ENCODE assay signal across 1 cellular context in genomic region chr2:215553946-215554345, GRCh38.
TF ChIP-seq lines count a peak whose summit lies in the region.

No MANE protein-coding gene starts in this region.

TF ChIP-seq in Ishikawa, 13 proteins besides CTCF, POLR2A, EP300 and RAD21 (continued from another document):
- TF ChIP-seq, protein P1, sequence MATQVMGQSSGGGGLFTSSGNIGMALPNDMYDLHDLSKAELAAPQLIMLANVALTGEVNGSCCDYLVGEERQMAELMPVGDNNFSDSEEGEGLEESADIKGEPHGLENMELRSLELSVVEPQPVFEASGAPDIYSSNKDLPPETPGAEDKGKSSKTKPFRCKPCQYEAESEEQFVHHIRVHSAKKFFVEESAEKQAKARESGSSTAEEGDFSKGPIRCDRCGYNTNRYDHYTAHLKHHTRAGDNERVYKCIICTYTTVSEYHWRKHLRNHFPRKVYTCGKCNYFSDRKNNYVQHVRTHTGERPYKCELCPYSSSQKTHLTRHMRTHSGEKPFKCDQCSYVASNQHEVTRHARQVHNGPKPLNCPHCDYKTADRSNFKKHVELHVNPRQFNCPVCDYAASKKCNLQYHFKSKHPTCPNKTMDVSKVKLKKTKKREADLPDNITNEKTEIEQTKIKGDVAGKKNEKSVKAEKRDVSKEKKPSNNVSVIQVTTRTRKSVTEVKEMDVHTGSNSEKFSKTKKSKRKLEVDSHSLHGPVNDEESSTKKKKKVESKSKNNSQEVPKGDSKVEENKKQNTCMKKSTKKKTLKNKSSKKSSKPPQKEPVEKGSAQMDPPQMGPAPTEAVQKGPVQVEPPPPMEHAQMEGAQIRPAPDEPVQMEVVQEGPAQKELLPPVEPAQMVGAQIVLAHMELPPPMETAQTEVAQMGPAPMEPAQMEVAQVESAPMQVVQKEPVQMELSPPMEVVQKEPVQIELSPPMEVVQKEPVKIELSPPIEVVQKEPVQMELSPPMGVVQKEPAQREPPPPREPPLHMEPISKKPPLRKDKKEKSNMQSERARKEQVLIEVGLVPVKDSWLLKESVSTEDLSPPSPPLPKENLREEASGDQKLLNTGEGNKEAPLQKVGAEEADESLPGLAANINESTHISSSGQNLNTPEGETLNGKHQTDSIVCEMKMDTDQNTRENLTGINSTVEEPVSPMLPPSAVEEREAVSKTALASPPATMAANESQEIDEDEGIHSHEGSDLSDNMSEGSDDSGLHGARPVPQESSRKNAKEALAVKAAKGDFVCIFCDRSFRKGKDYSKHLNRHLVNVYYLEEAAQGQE (IDR thresholded peaks at IDR 0.05; ENCODE audit: low read depth), result no peak
- TF ChIP-seq TEAD4 (IDR thresholded peaks at IDR 0.05) (no peak), EGR1 (IDR thresholded peaks at IDR 0.05) (no peak), TCF12 (IDR thresholded peaks at IDR 0.05; ENCODE audit: low read depth) (no peak), NFIC (IDR thresholded peaks at IDR 0.05) (no peak), ZBTB7A (IDR thresholded peaks at IDR 0.05; ENCODE audit: low read depth) (no peak), TAF1 (IDR thresholded peaks at IDR 0.05; ENCODE audit: low read depth) (no peak), YY1 (IDR thresholded peaks at IDR 0.05; ENCODE audit: low read depth) (no peak), CEBPB (IDR thresholded peaks at IDR 0.05) (no peak)
